8 cellular contexts compared by ENCODE assay signal in the genomic region with DNA sequence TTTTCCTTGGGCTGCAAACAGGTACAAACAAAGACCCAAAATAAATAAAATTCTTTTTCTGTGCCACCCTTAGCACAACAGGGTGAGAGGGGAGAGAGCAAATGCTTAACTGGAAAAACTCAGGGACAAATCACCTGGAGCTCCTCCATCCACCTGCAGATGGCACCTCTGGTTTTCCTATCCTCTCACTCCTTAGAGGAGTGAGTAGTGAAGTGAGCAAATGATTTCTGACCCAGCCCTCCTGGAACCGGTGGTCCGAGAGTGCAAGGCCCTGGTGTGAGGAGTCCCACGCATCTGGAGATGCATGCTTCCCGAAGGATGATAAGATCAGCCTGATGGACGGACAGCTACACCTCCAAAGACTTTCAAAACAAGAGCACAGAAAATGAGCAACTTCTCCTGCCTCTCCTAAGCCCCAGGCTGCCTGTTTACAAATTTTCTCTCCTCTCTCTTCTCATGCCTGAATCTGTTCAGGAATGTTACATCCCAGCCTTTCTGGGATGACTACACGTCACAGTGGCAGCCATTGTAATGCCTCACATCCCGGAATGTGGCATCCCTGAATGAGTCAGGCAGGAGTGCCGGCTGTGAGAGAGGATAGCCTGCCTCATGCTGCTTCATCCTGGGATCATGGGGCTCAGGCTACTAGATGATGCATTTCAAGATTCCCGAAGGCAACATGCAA.
DNase-seq lines count a peak whose midpoint lies in the region; TF ChIP-seq lines count a peak whose summit lies in the region.

No MANE protein-coding gene starts in this region.

- H3K36me3 ChIP-seq in brain microvascular endothelial cell (replicated peaks), result no peaks in the 10 kb centered on the region

- TF ChIP-seq CTCF in brain microvascular endothelial cell (IDR thresholded peaks at IDR 0.05; ENCODE audit: low read depth, low read length, missing control alignments), result peak; percentile 52

- in situ Hi-C loops in brain microvascular endothelial cell (cut with HindIII; ENCODE audit: low pct_ligation_motif_present, low sequenced_read_pairs), result no loop called here

- peak overlapping the region; percentile 65 for H3K27ac ChIP-seq in brain microvascular endothelial cell

- peak; percentile 99 for DNase-seq in A172 (ENCODE audit: low spot score)
- peak; percentile 85 for DNase-seq in HS-27A (ENCODE audit: low read depth)
- peak; percentile 93 for DNase-seq in brain microvascular endothelial cell
- DNase-seq in kidney glomerular epithelial cell (lab: John Stamatoyannopoulos, UW), result peak; percentile 95
- DNase-seq in NCI-H1694 treated with DMSO at 0.1 percent for 48 hours (lab: John Stamatoyannopoulos, UW), result no peak
- no peak for DNase-seq in NCI-H82 treated with DMSO at 0.1 percent for 48 hours (lab: John Stamatoyannopoulos, UW; ENCODE audit: unreplicated experiment)
- DNase-seq in SKM-1 treated with dmso at 0.1 percent for 144 hours (lab: John Stamatoyannopoulos, UW; ENCODE audit: unreplicated experiment), result no peak
- DNase-seq in NCI-H2227 (lab: John Stamatoyannopoulos, UW; ENCODE audit: unreplicated experiment), result no peak

- no peaks in the 10 kb centered on the region for H3K27me3 ChIP-seq in brain microvascular endothelial cell (replicated peaks)

- H3K4me3 ChIP-seq in brain microvascular endothelial cell (ENCODE audit: low read depth, low read length), result no peak overlapping the region

Comparison
In these comparisons a context has a peak if more than half of its experiments do, and no peak if none do; other contexts are left out.
1. DNase-seq: peak in A172 (single experiment), HS-27A (single experiment), brain microvascular endothelial cell (single experiment) and kidney glomerular epithelial cell (single experiment); none in NCI-H1694 treated with DMSO at 0.1 percent for 48 hours (single experiment), NCI-H82 treated with DMSO at 0.1 percent for 48 hours (single experiment), SKM-1 treated with dmso at 0.1 percent for 144 hours (single experiment) and NCI-H2227 (single experiment).